In genomic region chr16:4536391-4537106, GRCh38 we compare ENCODE assay signal across 12 cellular contexts. TPM values are rescaled to one million over a fixed set of nuclear protein-coding genes. Genes with fewer than 3 reads are reported as not detected.
DNase-seq lines count a peak whose midpoint lies in the region; ATAC-seq, FAIRE-seq and TF ChIP-seq lines count a peak whose summit lies in the region.
"Had no signal": no experiment of that assay in that cellular context is flagged by ENCODE, and none has a peak within 500 bp of the region (broad histone marks: within the 10 kb centered on the region; RNA-seq: fewer than 3 reads in every experiment).

No MANE protein-coding gene starts in this region.

- H2BK20ac ChIP-seq in H1 (ENCODE audit: low read length) = no peak overlapping the region

- H2BK15ac ChIP-seq in H1 (ENCODE audit: low read length) = no peak overlapping the region

- H3K14ac ChIP-seq in H1 (ENCODE audit: insufficient read length) = no peak overlapping the region

- H3K4me1 Mint-ChIP-seq in GM23338 (peaks cover 28% of the 10 kb centered on the region), neural progenitor cell (peaks cover 13% of the 10 kb centered on the region)

- H3K36me3 ChIP-seq in GM23338 (ENCODE audit: insufficient read depth) = peaks cover 5% of the 10 kb centered on the region
- H3K36me3 ChIP-seq in OCI-LY7 (ENCODE audit: insufficient read depth, low read length) = no peaks in the 10 kb centered on the region; the same call in none of the 2 replicates
- H3K36me3 ChIP-seq in H1 (ENCODE audit: control insufficient read depth in 2 of 4, insufficient read depth in 4 of 4, low read length in 3 of 4) = peaks cover 2 to 11% (median 6%) of the 10 kb centered on the region in 4 experiments; a peak in 6 of 8 replicates
- H3K36me3 ChIP-seq in neural progenitor cell = no peaks in the 10 kb centered on the region
- H3K36me3 ChIP-seq: ovary had no signal

- TSS peak; percentile 54 for BruUV-seq in OCI-LY7 (replicated peaks; lab: Mats Ljungman, UMichigan)

- H3K27ac Mint-ChIP-seq in GM23338 (no peak overlapping the region; the same call in 1 of the 2 replicates), neural progenitor cell (no peak overlapping the region)

- TF ChIP-seq CTCF in GM23338 (conservative IDR thresholded peaks at IDR 0.05; ENCODE audit: low read depth in 2 of 2) (no peak), OCI-LY7 (conservative IDR thresholded peaks at IDR 0.05; ENCODE audit: low read length) (no peak), H1 (IDR thresholded peaks at IDR 0.05; ENCODE audit: control extremely low read depth in 1 of 3, insufficient read depth in 1 of 3, low read depth in 1 of 3, low read length in 3 of 3) (no peak), neural progenitor cell (IDR thresholded peaks at IDR 0.05) (no peak)

- intact Hi-C loops in OCI-LY7 (cut with micrococcal nuclease; ENCODE audit: unreplicated experiment) = no loop called here

- H3K27me3 ChIP-seq in GM23338 (ENCODE audit: insufficient read depth) (peaks cover 16% of the 10 kb centered on the region), H1 (replicated peaks in 1 of 4; ENCODE audit: control insufficient read depth in 3 of 4, extremely low read depth in 1 of 4, insufficient read depth in 3 of 4, low read length in 3 of 4) (peaks cover 1 to 14% (median 11%) of the 10 kb centered on the region in 4 experiments), neural progenitor cell (peaks cover 13% of the 10 kb centered on the region)
- H3K27me3 ChIP-seq: ovary had no signal

- H3K79me2 ChIP-seq in GM23338 (replicated peaks; ENCODE audit: insufficient read depth) (peaks cover 48% of the 10 kb centered on the region), OCI-LY7 (ENCODE audit: insufficient read depth, low read depth, low read length) (no peaks in the 10 kb centered on the region), H1 (ENCODE audit: control insufficient read depth in 1 of 2, insufficient read depth in 2 of 2, low read length in 2 of 2) (peaks cover 3 to 55% of the 10 kb centered on the region in 2 experiments; a peak in 2 of 4 replicates), neural progenitor cell (ENCODE audit: low read depth) (peaks cover 40% of the 10 kb centered on the region)

- ATAC-seq in GM23338 = no peak

- H3K9me3 ChIP-seq in OCI-LY7 (ENCODE audit: low read length) (peaks cover 16% of the 10 kb centered on the region), H1 (ENCODE audit: insufficient read depth in 2 of 2, low read depth in 1 of 2, low read length in 1 of 2) (peaks cover 6 to 11% of the 10 kb centered on the region in 2 experiments), neural progenitor cell (ENCODE audit: low read depth) (peaks cover 8% of the 10 kb centered on the region)
- H3K9me3 ChIP-seq: ovary had no signal

- H2BK120ac ChIP-seq in H1 (replicated peaks; ENCODE audit: low read depth, low read length) = no peak overlapping the region

- TF ChIP-seq EP300 in H1 (IDR thresholded peaks at IDR 0.05; ENCODE audit: borderline replicate concordance in 1 of 2, low read depth in 2 of 2, low read length in 2 of 2) = no peak

- 91% methylated on average over 15 of the region's 15 CpGs; no CpG with 5 or more reads in 1 of the 2 experiments for WGBS in H1 (ENCODE audit: extremely low coverage in 1 of 2, insufficient coverage in 1 of 2, insufficient read length in 1 of 2, insufficient replicate concordance in 2 of 2, low coverage in 1 of 2, low lambda C conversion rate in 2 of 2, missing lambda C conversion rate in 1 of 2), 2 experiments

- H4K5ac ChIP-seq in H1 (ENCODE audit: insufficient read length, low read depth, low read length) = no peak overlapping the region

- H3K4me3 Mint-ChIP-seq in GM23338 (peak overlapping the region; percentile 90), neural progenitor cell (peak overlapping the region; percentile 86)

- H3K23ac ChIP-seq in H1 (ENCODE audit: insufficient read length) = no peak overlapping the region

- H3K4me3 ChIP-seq in GM23338 (peak overlapping the region; percentile 91), OCI-LY7 (ENCODE audit: low read depth, low read length, poor library complexity, severe bottlenecking) (no peak overlapping the region), H1 (ENCODE audit: extremely low read depth in 1 of 4, insufficient read depth in 2 of 4, low read depth in 3 of 4, low read length in 4 of 4) (peak overlapping the region in 2 of 4 experiments; percentile 69 to 87; a peak in 5 of 8 replicates), neural progenitor cell (peak overlapping the region; percentile 58)

- H3K23me2 ChIP-seq in H1 (ENCODE audit: low read depth, low read length) = peaks cover 3% of the 10 kb centered on the region; the same call in 1 of the 2 replicates

- peaks cover 38% of the 10 kb centered on the region for H3K27me3 Mint-ChIP-seq in GM23338 (ENCODE audit: insufficient read depth, low read depth, poor library complexity)
- peaks cover 2% of the 10 kb centered on the region for H3K27me3 Mint-ChIP-seq in neural progenitor cell (ENCODE audit: insufficient read depth, low read depth)

- no peak for TF ChIP-seq POLR2A in H1 (IDR thresholded peaks at IDR 0.05; ENCODE audit: control extremely low read depth in 1 of 2, low read depth in 2 of 2, low read length in 2 of 2)
- no peak for TF ChIP-seq POLR2A in H54 (IDR thresholded peaks at IDR 0.05; ENCODE audit: low read depth, low read length)

- no peak overlapping the region; the same call in 1 of the 2 replicates for H2AK5ac ChIP-seq in H1 (ENCODE audit: low read depth, low read length)

- H3K27ac ChIP-seq in GM23338 (ENCODE audit: low read depth) = no peak overlapping the region; the same call in 1 of the 2 replicates
- H3K27ac ChIP-seq in OCI-LY7 (ENCODE audit: low read depth, low read length, poor library complexity, severe bottlenecking) = no peak overlapping the region
- no peak overlapping the region for H3K27ac ChIP-seq in H1 (ENCODE audit: low read depth, low read length)
- no peak overlapping the region for H3K27ac ChIP-seq in neural progenitor cell
- H3K27ac ChIP-seq: HL-60 had no signal

- H3K18ac ChIP-seq in H1 (ENCODE audit: extremely low read depth, low read length) = no peak overlapping the region

- no peak for TF ChIP-seq RAD21 in H1 (IDR thresholded peaks at IDR 0.05 in 1 of 2, conservative IDR thresholded peaks at IDR 0.05 in 1 of 2; ENCODE audit: low read depth in 2 of 2, low read length in 2 of 2)

- CTCF ChIA-PET in OCI-LY7 (lab: Charles Lee; ENCODE audit: unreplicated experiment) = no interaction called here
- CTCF ChIA-PET in H1 (lab: Charles Lee; ENCODE audit: partially characterized antibody) = interaction anchor here (0.6 to 40.7 kb wide), 6 partner anchors 9 to 49 kb away, joined by 4 to 968 read pairs (median 6); no protein-coding TSS in a partner anchor

- no peak overlapping the region for H2AFZ ChIP-seq in GM23338
- no peak overlapping the region for H2AFZ ChIP-seq in OCI-LY7 (ENCODE audit: low read length)
- no peak overlapping the region for H2AFZ ChIP-seq in H1 (ENCODE audit: low read length)
- no peak overlapping the region for H2AFZ ChIP-seq in neural progenitor cell (replicated peaks)

- H3K4me1 ChIP-seq in GM23338 (ENCODE audit: insufficient read depth) (peaks cover 13% of the 10 kb centered on the region; the same call in 1 of the 2 replicates), OCI-LY7 (ENCODE audit: insufficient read depth, low read length, poor library complexity, severe bottlenecking) (peaks cover 14% of the 10 kb centered on the region), H1 (replicated peaks in 1 of 4; ENCODE audit: control insufficient read depth in 3 of 4, insufficient read depth in 4 of 4, low read length in 3 of 4) (peaks cover 0 to 8% (median 5%) of the 10 kb centered on the region in 4 experiments; a peak in 5 of 7 replicates), neural progenitor cell (peaks cover 4% of the 10 kb centered on the region)

- DNase-seq in GM23338 (ENCODE audit: low spot score) (no peak), OCI-LY7 (ENCODE audit: low spot score) (no peak), H1 (ENCODE audit: low read depth in 1 of 2, low spot score in 2 of 2) (no peak), neural progenitor cell (ENCODE audit: low spot score) (no peak), NCI-H510A (lab: John Stamatoyannopoulos, UW) (no peak), medulla oblongata (ENCODE audit: extremely low spot score) (no peak), H54 (ENCODE audit: insufficient read length, low spot score) (no peak)
- no peak for DNase-seq in stimulated activated CD4-positive, alpha-beta T cell treated with anti-CD3 and anti-CD28 coated beads, Interleukin-12 subunit alpha, Interleukin-12 subunit beta, amount 100 ng/mL, for 4 hours
- DNase-seq: DMS53, NCI-H2081 treated with DMSO at 0.1 percent for 48 hours had no signal

- H4K20me1 ChIP-seq in GM23338 (replicated peaks; ENCODE audit: insufficient read depth) (peaks cover 13% of the 10 kb centered on the region), OCI-LY7 (ENCODE audit: insufficient read depth, low read length) (no peaks in the 10 kb centered on the region), H1 (replicated peaks in 1 of 2; ENCODE audit: control insufficient read depth in 1 of 2, insufficient read depth in 2 of 2, low read length in 2 of 2) (peaks cover 3 to 13% of the 10 kb centered on the region in 2 experiments), neural progenitor cell (ENCODE audit: low read depth) (peaks cover 18% of the 10 kb centered on the region)

- peaks cover 51% of the 10 kb centered on the region for H3K36me3 Mint-ChIP-seq in GM23338 (ENCODE audit: low read depth)
- peaks cover 48% of the 10 kb centered on the region for H3K36me3 Mint-ChIP-seq in neural progenitor cell

- H2BK12ac ChIP-seq in H1 (ENCODE audit: low read depth, low read length) = no peak overlapping the region

- H3K9ac ChIP-seq in H1 (replicated peaks in 1 of 4; ENCODE audit: extremely low read depth in 1 of 4, low read depth in 3 of 4, low read length in 3 of 4) (no peak overlapping the region; a peak in 1 of 7 replicates), neural progenitor cell (no peak overlapping the region)

- H3K4me2 ChIP-seq in GM23338 (peak overlapping the region; percentile 93), OCI-LY7 (ENCODE audit: low read length) (0 out of 2 replicates have a peak overlapping the region, but pooled peaks have one; percentile 62), H1 (ENCODE audit: insufficient read depth in 1 of 2, low read depth in 2 of 2, low read length in 2 of 2) (peak overlapping the region; percentile 64 to 73; a peak in 2 of 4 replicates), neural progenitor cell (peak overlapping the region; percentile 85)

- H3K9me2 ChIP-seq in GM23338 (ENCODE audit: insufficient read depth) (peaks cover 4% of the 10 kb centered on the region; the same call in 1 of the 2 replicates), OCI-LY7 (ENCODE audit: insufficient read depth, low read length) (no peaks in the 10 kb centered on the region)

- peaks cover 28% of the 10 kb centered on the region for H3K79me1 ChIP-seq in H1 (ENCODE audit: low read depth, low read length)

- H4K8ac ChIP-seq in H1 (ENCODE audit: extremely low read depth, insufficient read depth, low read length) = no peak overlapping the region

- no peak overlapping the region for H2BK5ac ChIP-seq in H1 (ENCODE audit: low read depth, low read length)

- POLR2A ChIA-PET in OCI-LY7 (lab: Charles Lee) (no interaction called here), H1 (lab: Charles Lee; ENCODE audit: partially characterized antibody) (interaction anchor here (0.8 to 2.5 kb wide), 3 partner anchors 12 to 46 kb away, joined by 3 to 11 read pairs (median 4); no protein-coding TSS in a partner anchor)

- H4K91ac ChIP-seq in H1 (replicated peaks; ENCODE audit: insufficient read length, low read length) = no peak overlapping the region

- FAIRE-seq in H1 (lab: Jason Lieb, UNC) (no peak), H54 (lab: Jason Lieb, UNC) (no peak)

- peaks cover 17% of the 10 kb centered on the region for H3F3A ChIP-seq in GM23338 (replicated peaks; ENCODE audit: low read depth)
- peaks cover 6% of the 10 kb centered on the region for H3F3A ChIP-seq in neural progenitor cell (ENCODE audit: low read depth)

- no peak overlapping the region for H3K4ac ChIP-seq in H1 (replicated peaks; ENCODE audit: insufficient read length, low read depth, low read length)

- no peak overlapping the region for H3K56ac ChIP-seq in H1 (replicated peaks; ENCODE audit: insufficient read length, low read depth, low read length)

- H3K9me3 Mint-ChIP-seq in GM23338 (peaks cover 20% of the 10 kb centered on the region), neural progenitor cell (peaks cover 19% of the 10 kb centered on the region)

RNA-seq across cellular contexts. Expression of gene CDIP1, which starts 2.0 kb away (rescaled TPM):
- total RNA-seq in GM23338 (2014; rRNA removed; shearing (Covaris generic)) = 56.3 and 57.6 TPM in 2 replicates
- 38.2 and 39.2 TPM in 2 replicates for polyA plus RNA-seq in GM23338 (2016; fragmentation: Nextera tagmentation; extraction: Ambion mirVana)
- 13.5 and 15.5 TPM in 2 replicates for total RNA-seq in OCI-LY7 (2014; rRNA removed; shearing (Covaris generic))
- total RNA-seq in OCI-LY7 (2022) = 33.2 and 34.2 TPM in 2 replicates
- total RNA-seq in H1 (2021; fragmentation: NEBNext Ultra II Directional; extraction: Animal tissue kit (Norgen Biotek cat#: 25700)) = 73.7 and 76.3 TPM in 2 replicates
- polyA plus RNA-seq in H1 (2011; rRNA removed) = 56.6 and 91.0 TPM in 2 replicates
- 30.3 TPM for polyA plus RNA-seq in H1 (2011; cell fraction: cytosol; rRNA removed)
- polyA plus RNA-seq in H1 (2011; cell fraction: nucleus; rRNA removed) = 56.4 TPM
- polyA plus RNA-seq in H1 (2012, experiment 1 of 2) = 63.4 to 93.4 TPM (median 83.5 TPM) in 4 replicates
- 84.1 TPM for polyA plus RNA-seq in H1 (2012, experiment 2 of 2)
- polyA plus RNA-seq in H1 (2013, experiment 1 of 2) = 34.2 TPM
- polyA plus RNA-seq in H1 (2013, experiment 2 of 2) = 34.4 TPM
- 28.0 and 32.6 TPM in 2 replicates for polyA minus RNA-seq in H1 (2011; rRNA and poly(A)+ RNA removed)
- 24.1 TPM for polyA minus RNA-seq in H1 (2011; cell fraction: cytosol; rRNA and poly(A)+ RNA removed)
- polyA minus RNA-seq in H1 (2011; cell fraction: nucleus; rRNA and poly(A)+ RNA removed) = 26.3 TPM
- 13.1 and 32.6 TPM in 2 replicates for total RNA-seq in neural progenitor cell (ENCODE audit: low replicate concordance)

RNA-seq across cellular contexts. Expression of gene C16orf96, which starts 19.6 kb away (rescaled TPM):
- total RNA-seq in GM23338 (2014; rRNA removed; shearing (Covaris generic)) = 1.2 and 2.2 TPM in 2 replicates
- 0.09 and 0.37 TPM in 2 replicates for polyA plus RNA-seq in GM23338 (2016; fragmentation: Nextera tagmentation; extraction: Ambion mirVana)
- 0.08 and 0.13 TPM in 2 replicates for total RNA-seq in OCI-LY7 (2014; rRNA removed; shearing (Covaris generic))
- 0.27 and 0.37 TPM in 2 replicates for total RNA-seq in OCI-LY7 (2022)
- total RNA-seq in H1 (2021; fragmentation: NEBNext Ultra II Directional; extraction: Animal tissue kit (Norgen Biotek cat#: 25700)) = 1.3 and 1.6 TPM in 2 replicates
- polyA plus RNA-seq in H1 (2011; rRNA removed) = 1.0 and 1.8 TPM in 2 replicates
- polyA plus RNA-seq in H1 (2011; cell fraction: cytosol; rRNA removed) = 0.97 TPM
- polyA plus RNA-seq in H1 (2011; cell fraction: nucleus; rRNA removed) = 2.1 TPM
- 1.4 to 2.0 TPM (median 1.5 TPM) in 4 replicates for polyA plus RNA-seq in H1 (2012, experiment 1 of 2)
- 1.1 TPM for polyA plus RNA-seq in H1 (2012, experiment 2 of 2)
- polyA plus RNA-seq in H1 (2013, experiment 1 of 2) = 0.67 TPM
- polyA plus RNA-seq in H1 (2013, experiment 2 of 2) = 0.72 TPM
- polyA minus RNA-seq in H1 (2011; rRNA and poly(A)+ RNA removed) = 1.4 and 1.6 TPM in 2 replicates
- polyA minus RNA-seq in H1 (2011; cell fraction: cytosol; rRNA and poly(A)+ RNA removed) = 1.5 TPM
- 1.9 TPM for polyA minus RNA-seq in H1 (2011; cell fraction: nucleus; rRNA and poly(A)+ RNA removed)
- 0.11 and 0.99 TPM in 2 replicates for total RNA-seq in neural progenitor cell (ENCODE audit: low replicate concordance)
